ENCODE assay signal across 1 cellular context in genomic region chr2:232541195-232541960, GRCh38.
TF ChIP-seq lines count a peak whose summit lies in the region.

No MANE protein-coding gene starts in this region.

TF ChIP-seq in GM12878, 131 proteins besides CTCF, POLR2A, EP300 and RAD21:
- TF ChIP-seq BACH1 (IDR thresholded peaks at IDR 0.05; ENCODE audit: borderline replicate concordance) (no peak), ATF7 (IDR thresholded peaks at IDR 0.05; ENCODE audit: low read depth) (no peak), SIN3A (IDR thresholded peaks at IDR 0.05; ENCODE audit: low read depth, low read length) (no peak), ELK1 (IDR thresholded peaks at IDR 0.05; ENCODE audit: low read depth, low read length) (no peak), BCL3 (IDR thresholded peaks at IDR 0.05; ENCODE audit: borderline replicate concordance, insufficient read depth, low read depth, low read length, poor library complexity, severe bottlenecking) (no peak), MYB (IDR thresholded peaks at IDR 0.05; ENCODE audit: borderline replicate concordance, low read depth, low read length) (no peak)
- TF ChIP-seq, protein P1, sequence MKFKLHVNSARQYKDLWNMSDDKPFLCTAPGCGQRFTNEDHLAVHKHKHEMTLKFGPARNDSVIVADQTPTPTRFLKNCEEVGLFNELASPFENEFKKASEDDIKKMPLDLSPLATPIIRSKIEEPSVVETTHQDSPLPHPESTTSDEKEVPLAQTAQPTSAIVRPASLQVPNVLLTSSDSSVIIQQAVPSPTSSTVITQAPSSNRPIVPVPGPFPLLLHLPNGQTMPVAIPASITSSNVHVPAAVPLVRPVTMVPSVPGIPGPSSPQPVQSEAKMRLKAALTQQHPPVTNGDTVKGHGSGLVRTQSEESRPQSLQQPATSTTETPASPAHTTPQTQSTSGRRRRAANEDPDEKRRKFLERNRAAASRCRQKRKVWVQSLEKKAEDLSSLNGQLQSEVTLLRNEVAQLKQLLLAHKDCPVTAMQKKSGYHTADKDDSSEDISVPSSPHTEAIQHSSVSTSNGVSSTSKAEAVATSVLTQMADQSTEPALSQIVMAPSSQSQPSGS (IDR thresholded peaks at IDR 0.05; ENCODE audit: low read length), result no peak
